In genomic region chr17:13087802-13088201, GRCh38 we compare ENCODE assay signal across 9 cellular contexts.
"Had no signal": no experiment of that assay in that cellular context is flagged by ENCODE, and none has a peak within 500 bp of the region (broad histone marks: within the 10 kb centered on the region; RNA-seq: fewer than 3 reads in every experiment).

No MANE protein-coding gene starts in this region.

- H3K4me3 ChIP-seq: HAP-1, K562 had no signal

- H3K36me3 ChIP-seq: HAP-1 had no signal

- H3K27ac ChIP-seq: HL-60 had no signal

- H3K4me1 ChIP-seq: HAP-1 had no signal

- DNase-seq: GOT3, H7, HFFc6, IMR-90 had no signal

- H3K9me3 ChIP-seq: HAP-1 had no signal

- ATAC-seq: HCT116, HepG2, K562 had no signal
